In the genomic region with DNA sequence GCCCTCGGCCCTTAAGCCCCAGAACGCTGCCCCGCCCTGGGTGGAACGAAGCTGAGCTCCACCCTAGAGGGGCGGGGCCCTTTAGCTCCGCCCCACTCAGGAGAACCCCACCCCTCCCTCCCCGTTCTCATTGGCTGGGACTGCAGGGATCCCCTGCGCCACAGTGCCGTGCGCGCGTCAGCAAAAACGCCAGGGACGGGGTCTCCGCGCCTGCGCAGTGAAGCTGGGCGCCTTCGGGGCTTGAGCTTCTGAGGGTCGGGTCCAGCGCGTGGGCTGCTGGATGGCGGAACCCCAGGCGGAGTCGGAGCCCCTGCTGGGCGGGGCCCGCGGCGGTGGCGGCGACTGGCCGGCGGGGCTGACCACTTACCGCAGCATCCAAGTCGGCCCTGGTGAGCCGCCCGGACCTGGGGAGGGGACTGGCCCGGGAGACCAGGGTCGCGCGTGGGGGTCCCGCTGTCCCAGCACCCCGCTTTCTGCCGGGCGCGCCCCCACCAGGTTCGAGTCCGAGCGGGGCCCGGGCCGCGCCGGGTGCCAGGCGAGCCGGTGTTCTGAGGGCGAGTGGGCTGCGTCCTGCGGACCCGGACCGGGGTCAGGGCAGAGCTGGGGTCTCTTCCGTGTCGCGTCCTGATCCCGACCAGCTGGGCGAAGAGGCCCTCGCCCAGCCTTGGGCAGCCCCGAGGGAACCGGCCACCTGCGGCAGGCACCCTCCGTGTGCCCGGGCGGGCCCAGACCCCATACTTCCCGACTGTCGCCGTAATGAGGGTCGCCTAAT, we compare ENCODE assay signal across 1 cellular context.
TF ChIP-seq lines count a peak whose summit lies in the region.

A gene (plus strand): TSS at position 215 of the 772 bp plus-strand sequence. CDS start 66 bp downstream, at position 281.

TF ChIP-seq in HepG2, 621 proteins besides CTCF, POLR2A, EP300 and RAD21 (continued from another document):
- TF ChIP-seq ZNF335 (CRISPR knock-in tag; IDR thresholded peaks at IDR 0.05) (no peak), NFKB2 (CRISPR knock-in tag; IDR thresholded peaks at IDR 0.05; ENCODE audit: borderline replicate concordance) (peak; percentile 55; the same call in 1 of the 2 replicates), GATA4 (IDR thresholded peaks at IDR 0.05; ENCODE audit: borderline replicate concordance, low read depth) (0 out of 2 replicates have a peak, but pooled peaks have one; percentile 37), ZNF572 (CRISPR knock-in tag; IDR thresholded peaks at IDR 0.05) (no peak)
- TF ChIP-seq, protein P1, sequence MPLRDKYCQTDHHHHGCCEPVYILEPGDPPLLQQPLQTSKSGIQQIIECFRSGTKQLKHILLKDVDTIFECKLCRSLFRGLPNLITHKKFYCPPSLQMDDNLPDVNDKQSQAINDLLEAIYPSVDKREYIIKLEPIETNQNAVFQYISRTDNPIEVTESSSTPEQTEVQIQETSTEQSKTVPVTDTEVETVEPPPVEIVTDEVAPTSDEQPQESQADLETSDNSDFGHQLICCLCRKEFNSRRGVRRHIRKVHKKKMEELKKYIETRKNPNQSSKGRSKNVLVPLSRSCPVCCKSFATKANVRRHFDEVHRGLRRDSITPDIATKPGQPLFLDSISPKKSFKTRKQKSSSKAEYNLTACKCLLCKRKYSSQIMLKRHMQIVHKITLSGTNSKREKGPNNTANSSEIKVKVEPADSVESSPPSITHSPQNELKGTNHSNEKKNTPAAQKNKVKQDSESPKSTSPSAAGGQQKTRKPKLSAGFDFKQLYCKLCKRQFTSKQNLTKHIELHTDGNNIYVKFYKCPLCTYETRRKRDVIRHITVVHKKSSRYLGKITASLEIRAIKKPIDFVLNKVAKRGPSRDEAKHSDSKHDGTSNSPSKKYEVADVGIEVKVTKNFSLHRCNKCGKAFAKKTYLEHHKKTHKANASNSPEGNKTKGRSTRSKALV (CRISPR knock-in tag; IDR thresholded peaks at IDR 0.05), result no peak
